ENCODE assay signal across 20 cellular contexts in the genomic region with DNA sequence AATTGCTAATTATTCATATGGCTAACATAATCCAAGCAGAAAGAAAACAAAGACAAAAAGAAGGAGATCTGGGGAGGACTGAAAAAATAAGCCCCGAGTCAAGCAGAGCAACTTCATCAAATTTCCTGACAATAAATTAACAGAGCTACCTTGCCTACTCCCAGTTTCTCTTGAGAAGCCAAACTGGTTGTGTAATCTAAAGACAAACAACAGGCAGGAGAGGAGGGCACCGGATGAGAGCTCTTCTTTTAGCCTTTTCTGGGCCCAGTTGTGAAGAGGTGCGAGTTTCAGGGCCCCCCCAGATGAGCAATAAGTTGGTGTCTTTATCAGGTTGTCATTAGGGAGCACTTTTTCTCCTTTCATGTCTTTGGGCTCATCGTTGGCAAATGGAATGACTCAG.
"Had no signal": no experiment of that assay in that cellular context is flagged by ENCODE, and none has a peak within 500 bp of the region (broad histone marks: within the 10 kb centered on the region; RNA-seq: fewer than 3 reads in every experiment).

No MANE protein-coding gene starts in this region.

- H3K27me3 ChIP-seq: cardiac muscle cell, tibial artery had no signal

- H3K4me1 ChIP-seq: parathyroid adenoma, tibial artery had no signal

- FAIRE-seq: small intestine had no signal

- H3K79me2 ChIP-seq: parathyroid adenoma had no signal

- H3K4me1 Mint-ChIP-seq: activated naive CD4-positive, alpha-beta T cell treated with anti-CD3 and anti-CD28 coated beads, Interleukin-2, amount 10 ng/mL, durations not matched to agents 7 days and 5 days; immature natural killer cell; stimulated activated effector memory CD8-positive, alpha-beta T cell treated with anti-CD3 and anti-CD28 coated beads, Interleukin-12 subunit alpha, Interleukin-12 subunit beta, amount 100 ng/mL, for 72 hours; stimulated activated naive CD8-positive, alpha-beta T cell treated with anti-CD3 and anti-CD28 coated beads, Interleukin-15, amount 100 ng/mL, for 72 hours had no signal

- DNase-seq: activated CD4-positive, alpha-beta memory T cell treated with anti-CD3 and anti-CD28 coated beads for 36 hours; activated CD4-positive, alpha-beta T cell treated with anti-CD3 and anti-CD28 coated beads for 48 hours; activated effector memory CD4-positive, alpha-beta T cell treated with anti-CD3 and anti-CD28 coated beads, Interleukin-2, amount 50 U/mL, for 16 hours; activated naive CD4-positive, alpha-beta T cell treated with anti-CD3 and anti-CD28 coated beads, Interleukin-2, amount 10 ng/mL, durations not matched to agents 7 days and 5 days; activated T-cell treated with anti-CD3 and anti-CD28 coated beads, Interleukin-2, amount 50 U/mL, for 72 hours; amygdala; foreskin fibroblast; immature natural killer cell; left ventricle myocardium superior; mammary epithelial cell; small intestine; stimulated activated CD4-positive, alpha-beta T cell treated with anti-CD3 and anti-CD28 coated beads, Interleukin-2, amount 100 ng/mL, for 24 hours; stimulated activated naive CD8-positive, alpha-beta T cell treated with anti-CD3 and anti-CD28 coated beads, Interleukin-15, amount 100 ng/mL, for 72 hours; T-helper 2 cell; tibial artery had no signal

- H3K27ac Mint-ChIP-seq: activated CD4-positive, alpha-beta memory T cell treated with anti-CD3 and anti-CD28 coated beads for 36 hours; activated naive CD4-positive, alpha-beta T cell treated with anti-CD3 and anti-CD28 coated beads, Interleukin-2, amount 10 ng/mL, durations not matched to agents 7 days and 5 days; activated T-cell treated with anti-CD3 and anti-CD28 coated beads, Interleukin-2, amount 50 U/mL, for 72 hours; immature natural killer cell; natural killer cell treated with Interleukin-12 subunit alpha and Interleukin-12 subunit beta and Interleukin-15 and Interleukin-18, amount 100 ng/mL, for 72 hours; stimulated activated effector memory CD8-positive, alpha-beta T cell treated with anti-CD3 and anti-CD28 coated beads, Interleukin-12 subunit alpha, Interleukin-12 subunit beta, amount 100 ng/mL, for 72 hours; stimulated activated naive CD8-positive, alpha-beta T cell treated with anti-CD3 and anti-CD28 coated beads, Interleukin-15, amount 100 ng/mL, for 72 hours had no signal

- ATAC-seq: activated T-cell treated with anti-CD3 and anti-CD28 coated beads, Interleukin-2, amount 50 U/mL, for 72 hours; left ventricle myocardium superior; natural killer cell treated with Interleukin-12 subunit alpha and Interleukin-12 subunit beta and Interleukin-15 and Interleukin-18, amount 100 ng/mL, for 72 hours; sciatic nerve; stimulated activated effector memory CD8-positive, alpha-beta T cell treated with anti-CD3 and anti-CD28 coated beads, Interleukin-12 subunit alpha, Interleukin-12 subunit beta, amount 100 ng/mL, for 72 hours; stimulated activated naive CD8-positive, alpha-beta T cell treated with anti-CD3 and anti-CD28 coated beads, Interleukin-15, amount 100 ng/mL, for 72 hours had no signal

- H3K36me3 Mint-ChIP-seq: activated CD4-positive, alpha-beta memory T cell treated with anti-CD3 and anti-CD28 coated beads for 36 hours; activated naive CD4-positive, alpha-beta T cell treated with anti-CD3 and anti-CD28 coated beads, Interleukin-2, amount 10 ng/mL, durations not matched to agents 7 days and 5 days; stimulated activated effector memory CD8-positive, alpha-beta T cell treated with anti-CD3 and anti-CD28 coated beads, Interleukin-12 subunit alpha, Interleukin-12 subunit beta, amount 100 ng/mL, for 72 hours had no signal

- H3K27me3 Mint-ChIP-seq: activated CD4-positive, alpha-beta memory T cell treated with anti-CD3 and anti-CD28 coated beads for 36 hours; activated naive CD4-positive, alpha-beta T cell treated with anti-CD3 and anti-CD28 coated beads, Interleukin-2, amount 10 ng/mL, durations not matched to agents 7 days and 5 days; stimulated activated naive CD8-positive, alpha-beta T cell treated with anti-CD3 and anti-CD28 coated beads, Interleukin-15, amount 100 ng/mL, for 72 hours had no signal

- H3K4me3 ChIP-seq: cardiac muscle cell, tibial artery had no signal

- H3K36me3 ChIP-seq: cardiac muscle cell, tibial artery had no signal

- H3K9ac ChIP-seq: parathyroid adenoma had no signal

- H3K27ac ChIP-seq: cardiac muscle cell, parathyroid adenoma, tibial artery had no signal

- H3K4me3 Mint-ChIP-seq: activated CD4-positive, alpha-beta memory T cell treated with anti-CD3 and anti-CD28 coated beads for 36 hours; activated naive CD4-positive, alpha-beta T cell treated with anti-CD3 and anti-CD28 coated beads, Interleukin-2, amount 10 ng/mL, durations not matched to agents 7 days and 5 days; activated T-cell treated with anti-CD3 and anti-CD28 coated beads, Interleukin-2, amount 50 U/mL, for 72 hours; immature natural killer cell; natural killer cell treated with Interleukin-12 subunit alpha and Interleukin-12 subunit beta and Interleukin-15 and Interleukin-18, amount 100 ng/mL, for 72 hours; stimulated activated effector memory CD8-positive, alpha-beta T cell treated with anti-CD3 and anti-CD28 coated beads, Interleukin-12 subunit alpha, Interleukin-12 subunit beta, amount 100 ng/mL, for 72 hours; stimulated activated naive CD8-positive, alpha-beta T cell treated with anti-CD3 and anti-CD28 coated beads, Interleukin-15, amount 100 ng/mL, for 72 hours had no signal

- H2AFZ ChIP-seq: parathyroid adenoma had no signal
